ENCODE assay signal across 8 cellular contexts in genomic region chr1:93908394-93909145, GRCh38. TPM values are rescaled to one million over a fixed set of nuclear protein-coding genes. Genes with fewer than 3 reads are reported as not detected.
A peak's percentile ranks its signal among the peaks of the same experiment; 100 is the strongest.
DNase-seq lines count a peak whose midpoint lies in the region; ATAC-seq and TF ChIP-seq lines count a peak whose summit lies in the region.

No MANE protein-coding gene starts in this region.

- CTCF ChIA-PET in CD8-positive, alpha-beta memory T cell (lab: Charles Lee) = interaction anchor here (0.6 to 2.6 kb wide), 18 partner anchors 12 to 1149 kb away, joined by 3 to 17 read pairs (median 6); partner anchors contain the start of genes DIPK1A, DNTTIP2 and DR1

- TF ChIP-seq CTCF in brain microvascular endothelial cell (IDR thresholded peaks at IDR 0.05; ENCODE audit: low read depth, low read length, missing control alignments) = no peak
- no peak for TF ChIP-seq CTCF in kidney epithelial cell (IDR thresholded peaks at IDR 0.05; ENCODE audit: insufficient read depth, low read length, poor library complexity, severe bottlenecking)

- no peaks in the 10 kb centered on the region for H3K9me3 ChIP-seq in CD8-positive, alpha-beta memory T cell (ENCODE audit: low read length)

- H3K36me3 Mint-ChIP-seq in CD8-positive, alpha-beta memory T cell = peaks cover 0 to 11% (median 0%) of the 10 kb centered on the region in 3 donors

- POLR2A ChIA-PET in CD8-positive, alpha-beta memory T cell (lab: Charles Lee) = interaction anchor here (3.0 kb wide), 2 partner anchors 30 to 62 kb away, joined by 16 to 23 read pairs; partner anchors contain the start of gene DNTTIP2

- H3K9me3 Mint-ChIP-seq in CD8-positive, alpha-beta memory T cell = peaks cover 0 to 2% (median 0%) of the 10 kb centered on the region in 5 donors

- H3K27me3 Mint-ChIP-seq in CD8-positive, alpha-beta memory T cell = peaks cover 0 to 3% of the 10 kb centered on the region in 2 donors

- peak overlapping the region; percentile 84 to 99 (median 91) for H3K27ac Mint-ChIP-seq in CD8-positive, alpha-beta memory T cell

- in situ Hi-C loops in brain microvascular endothelial cell (cut with HindIII; ENCODE audit: low pct_ligation_motif_present, low sequenced_read_pairs) = no loop called here

- no peaks in the 10 kb centered on the region for H3K27me3 ChIP-seq in CD8-positive, alpha-beta memory T cell (ENCODE audit: insufficient read depth, low read length, poor library complexity, severe bottlenecking)
- no peaks in the 10 kb centered on the region for H3K27me3 ChIP-seq in brain microvascular endothelial cell (replicated peaks)
- no peaks in the 10 kb centered on the region for H3K27me3 ChIP-seq in kidney epithelial cell (ENCODE audit: control insufficient read depth, insufficient read depth, low read length)

- peak overlapping the region; percentile 88 to 97 (median 94) for H3K4me3 Mint-ChIP-seq in CD8-positive, alpha-beta memory T cell

- H3K4me1 ChIP-seq in CD8-positive, alpha-beta memory T cell (ENCODE audit: insufficient read depth, low read length) = peaks cover 29% of the 10 kb centered on the region

- peak; percentile 40 to 74 (median 62) for DNase-seq in CD8-positive, alpha-beta memory T cell
- peak; percentile 13 to 75 (median 44) for DNase-seq in T-helper 2 cell
- DNase-seq in brain microvascular endothelial cell = no peak
- DNase-seq in kidney epithelial cell (ENCODE audit: low read depth) = no peak
- DNase-seq in stimulated activated CD4-positive, alpha-beta T cell treated with anti-CD3 and anti-CD28 coated beads, Interleukin-1b, Interleukin-23, amount 100 ng/mL, for 4 hours (ENCODE audit: low read depth in 2 of 2) = peak; percentile 21 to 33
- DNase-seq in NCI-H446 treated with DMSO at 0.1 percent for 48 hours (lab: John Stamatoyannopoulos, UW) = no peak

- peaks cover 44 to 58% (median 56%) of the 10 kb centered on the region in 3 donors for H3K4me1 Mint-ChIP-seq in CD8-positive, alpha-beta memory T cell

- H3K36me3 ChIP-seq in CD8-positive, alpha-beta memory T cell (ENCODE audit: insufficient read depth, low read length) = no peaks in the 10 kb centered on the region
- H3K36me3 ChIP-seq in brain microvascular endothelial cell (replicated peaks) (no peaks in the 10 kb centered on the region), kidney epithelial cell (ENCODE audit: control insufficient read depth, insufficient read depth, low read length) (no peaks in the 10 kb centered on the region)

- H3K4me3 ChIP-seq in CD8-positive, alpha-beta memory T cell (ENCODE audit: low read length) = peak overlapping the region; percentile 83
- H3K4me3 ChIP-seq in brain microvascular endothelial cell (ENCODE audit: low read depth, low read length) = peak overlapping the region; percentile 77
- peak overlapping the region; percentile 68 for H3K4me3 ChIP-seq in kidney epithelial cell (ENCODE audit: low read depth, low read length)

- H3K27ac ChIP-seq in CD8-positive, alpha-beta memory T cell (ENCODE audit: low read depth, low read length) = peak overlapping the region; percentile 87
- peak overlapping the region; percentile 44 for H3K27ac ChIP-seq in brain microvascular endothelial cell

- ATAC-seq in GM19455 (IDR thresholded peaks at IDR 0.05; ENCODE audit: unreplicated experiment) (peak; percentile 44), HG03521 (IDR thresholded peaks at IDR 0.05; ENCODE audit: unreplicated experiment) (peak; percentile 40)

RNA-seq across cellular contexts. Expression of gene GCLM, which starts 0.7 kb away (rescaled TPM):
- 10 to 100 TPM; 24.6 to 24.8 TPM for total RNA-seq in CD8-positive, alpha-beta memory T cell
- polyA plus RNA-seq in CD8-positive, alpha-beta memory T cell = 36.1 TPM
- 9.6 and 11.2 TPM in 2 replicates for total RNA-seq in kidney epithelial cell

RNA-seq across cellular contexts. Expression of gene DNTTIP2, which starts 29.6 kb away (rescaled TPM):
- total RNA-seq in CD8-positive, alpha-beta memory T cell = 100 to 1,000 TPM; 100 to 109 TPM
- polyA plus RNA-seq in CD8-positive, alpha-beta memory T cell = 87.5 TPM
- total RNA-seq in kidney epithelial cell = 46.5 and 48.2 TPM in 2 replicates

Comparison
In these comparisons a context has a peak if more than half of its experiments do, and no peak if none do; other contexts are left out.
1. DNase-seq: peak in CD8-positive, alpha-beta memory T cell (5 of 5), T-helper 2 cell (5 of 5) and stimulated activated CD4-positive, alpha-beta T cell treated with anti-CD3 and anti-CD28 coated beads, Interleukin-1b, Interleukin-23, amount 100 ng/mL, for 4 hours (2 of 2); none in brain microvascular endothelial cell (single experiment), kidney epithelial cell (single experiment) and NCI-H446 treated with DMSO at 0.1 percent for 48 hours (single experiment).
2. Peak in every context shown above with its lines, with median percentiles within 50 percentile points of each other: H3K4me3 ChIP-seq.